In the genomic region with DNA sequence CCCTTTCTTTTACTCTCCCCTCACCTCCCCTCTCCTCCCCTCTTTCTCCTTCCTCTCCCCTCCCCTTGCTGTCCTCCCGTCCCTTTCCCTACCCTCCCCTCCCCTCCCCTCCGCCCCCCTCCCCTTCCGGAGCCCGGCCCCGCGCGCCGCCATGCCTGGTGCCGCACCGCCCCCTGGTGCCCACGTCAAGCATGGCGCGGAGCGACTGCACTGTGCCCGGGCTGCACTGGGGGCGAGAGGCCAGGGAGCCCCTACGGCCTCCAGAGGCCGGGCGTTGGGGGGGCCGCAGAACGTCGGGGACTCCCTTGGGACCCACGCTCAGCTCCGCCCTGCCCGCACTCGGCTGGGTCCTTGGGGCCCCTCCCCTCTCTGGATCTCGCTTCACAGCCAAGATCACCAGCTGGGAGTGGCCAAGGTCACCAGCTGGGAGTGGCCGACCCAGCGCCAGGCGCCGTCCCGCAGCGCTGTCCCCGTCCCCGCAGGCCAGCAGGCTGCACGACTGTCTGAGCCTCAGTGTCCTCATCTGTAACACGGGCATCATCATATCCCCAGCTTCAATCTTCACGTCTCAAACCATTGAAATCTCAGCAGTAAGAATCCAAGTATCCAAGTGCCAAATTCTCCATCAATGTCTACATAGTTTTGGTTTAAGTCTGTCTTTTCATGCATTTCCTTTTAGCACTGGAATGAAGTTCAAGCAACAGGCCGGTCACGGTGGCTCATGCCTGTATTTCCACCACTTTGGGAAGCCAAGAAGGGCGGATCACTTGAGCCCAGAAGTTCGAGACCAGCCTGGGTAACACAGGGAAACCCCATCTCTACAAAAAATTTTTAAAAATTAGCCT, we compare ENCODE assay signal across 8 cellular contexts.
DNase-seq lines count a peak whose midpoint lies in the region; ATAC-seq lines count a peak whose summit lies in the region.

No MANE protein-coding gene starts in this region.

- peak overlapping the region; percentile 78 for H3K4me3 Mint-ChIP-seq in memory B cell

- H3K27ac Mint-ChIP-seq in memory B cell: peak overlapping the region; percentile 48

- DNase-seq in GM04504 (ENCODE audit: low read depth): peak; percentile 21
- peak; percentile 82 for DNase-seq in NCI-H69 (lab: John Stamatoyannopoulos, UW)
- DNase-seq in activated CD8-positive, alpha-beta memory T cell treated with anti-CD3 and anti-CD28 coated beads for 24 hours: peak; percentile 92
- peak; percentile 62 for DNase-seq in effector CD8-positive, alpha-beta T cell (lab: John Stamatoyannopoulos, UW)
- peak; percentile 74 to 83 for DNase-seq in memory B cell (ENCODE audit: low spot score in 2 of 2)
- peak; percentile 57 for DNase-seq in stimulated activated CD8-positive, alpha-beta memory T cell treated with anti-CD3 and anti-CD28 coated beads, Interleukin-12 subunit alpha, Interleukin-12 subunit beta, amount 100 ng/mL, for 24 hours (ENCODE audit: extremely low read depth)

- ATAC-seq in HG03097 (IDR thresholded peaks at IDR 0.05; ENCODE audit: low FRiP score, unreplicated experiment): peak; percentile 66
- ATAC-seq in memory B cell (ENCODE audit: low read depth): peak; percentile 86
- no peak for ATAC-seq in GM18519 (IDR thresholded peaks at IDR 0.05; ENCODE audit: low FRiP score, unreplicated experiment)

- no peaks in the 10 kb centered on the region for H3K36me3 Mint-ChIP-seq in memory B cell

- H3K27me3 Mint-ChIP-seq in memory B cell: peaks cover 7% of the 10 kb centered on the region

- H3K9me3 Mint-ChIP-seq in memory B cell: no peaks in the 10 kb centered on the region

- H3K4me1 Mint-ChIP-seq in memory B cell: peaks cover 12% of the 10 kb centered on the region

Comparison
In these comparisons a context has a peak if more than half of its experiments do, and no peak if none do; other contexts are left out.
1. DNase-seq: peak in every context shown above with its lines; median percentile 92 in activated CD8-positive, alpha-beta memory T cell treated with anti-CD3 and anti-CD28 coated beads for 24 hours; 82 in NCI-H69; 78 in memory B cell; 62 in effector CD8-positive, alpha-beta T cell; 57 in stimulated activated CD8-positive, alpha-beta memory T cell treated with anti-CD3 and anti-CD28 coated beads, Interleukin-12 subunit alpha, Interleukin-12 subunit beta, amount 100 ng/mL, for 24 hours; 21 in GM04504.